In genomic region chr20:64087226-64087825, GRCh38 we compare ENCODE assay signal across 2 cellular contexts. TPM values are rescaled to one million over a fixed set of nuclear protein-coding genes. Genes with fewer than 3 reads are reported as not detected.
"Had no signal": no experiment of that assay in that cellular context is flagged by ENCODE, and none has a peak within 500 bp of the region (broad histone marks: within the 10 kb centered on the region; RNA-seq: fewer than 3 reads in every experiment).

No MANE protein-coding gene starts in this region.

RNA-seq across cellular contexts. Expression of gene LKAAEAR1, which starts 3.1 kb away (rescaled TPM):
- total RNA-seq: G401, GM12878 had no signal

RNA-seq across cellular contexts. Expression of gene NPBWR2, which starts 20.0 kb away (rescaled TPM):
- total RNA-seq: G401, GM12878 had no signal
